ENCODE assay signal across 1 cellular context in the genomic region with DNA sequence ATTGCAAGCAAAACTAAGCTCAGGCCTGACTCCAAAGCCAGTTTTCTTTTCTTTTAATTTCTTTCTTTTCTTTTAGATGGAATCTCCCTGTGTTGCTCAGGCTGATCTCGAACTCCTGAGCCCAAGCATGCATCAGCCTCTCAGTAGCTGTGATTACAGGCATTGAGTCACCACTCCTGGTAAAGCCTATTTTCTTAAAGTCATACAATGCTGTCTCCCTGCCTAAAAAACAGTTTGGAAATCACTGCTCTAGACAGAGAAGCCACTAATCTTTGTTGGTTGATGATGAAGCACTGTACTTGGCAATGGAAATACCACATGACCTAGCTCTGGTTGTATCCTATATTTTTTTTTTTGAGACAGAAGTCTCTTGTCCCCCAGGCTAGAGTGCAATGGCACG.
TF ChIP-seq lines count a peak whose summit lies in the region.

No MANE protein-coding gene starts in this region.

TF ChIP-seq in HepG2, 621 proteins besides CTCF, POLR2A, EP300 and RAD21:
- TF ChIP-seq, protein P1, sequence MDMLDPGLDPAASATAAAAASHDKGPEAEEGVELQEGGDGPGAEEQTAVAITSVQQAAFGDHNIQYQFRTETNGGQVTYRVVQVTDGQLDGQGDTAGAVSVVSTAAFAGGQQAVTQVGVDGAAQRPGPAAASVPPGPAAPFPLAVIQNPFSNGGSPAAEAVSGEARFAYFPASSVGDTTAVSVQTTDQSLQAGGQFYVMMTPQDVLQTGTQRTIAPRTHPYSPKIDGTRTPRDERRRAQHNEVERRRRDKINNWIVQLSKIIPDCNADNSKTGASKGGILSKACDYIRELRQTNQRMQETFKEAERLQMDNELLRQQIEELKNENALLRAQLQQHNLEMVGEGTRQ (IDR thresholded peaks at IDR 0.05; ENCODE audit: low read depth, low read length): 0 out of 2 replicates have a peak, but pooled peaks have one; percentile 19
- TF ChIP-seq, protein P1 (CRISPR knock-in tag; IDR thresholded peaks at IDR 0.05; ENCODE audit: borderline replicate concordance): no peak
- TF ChIP-seq, protein P2, sequence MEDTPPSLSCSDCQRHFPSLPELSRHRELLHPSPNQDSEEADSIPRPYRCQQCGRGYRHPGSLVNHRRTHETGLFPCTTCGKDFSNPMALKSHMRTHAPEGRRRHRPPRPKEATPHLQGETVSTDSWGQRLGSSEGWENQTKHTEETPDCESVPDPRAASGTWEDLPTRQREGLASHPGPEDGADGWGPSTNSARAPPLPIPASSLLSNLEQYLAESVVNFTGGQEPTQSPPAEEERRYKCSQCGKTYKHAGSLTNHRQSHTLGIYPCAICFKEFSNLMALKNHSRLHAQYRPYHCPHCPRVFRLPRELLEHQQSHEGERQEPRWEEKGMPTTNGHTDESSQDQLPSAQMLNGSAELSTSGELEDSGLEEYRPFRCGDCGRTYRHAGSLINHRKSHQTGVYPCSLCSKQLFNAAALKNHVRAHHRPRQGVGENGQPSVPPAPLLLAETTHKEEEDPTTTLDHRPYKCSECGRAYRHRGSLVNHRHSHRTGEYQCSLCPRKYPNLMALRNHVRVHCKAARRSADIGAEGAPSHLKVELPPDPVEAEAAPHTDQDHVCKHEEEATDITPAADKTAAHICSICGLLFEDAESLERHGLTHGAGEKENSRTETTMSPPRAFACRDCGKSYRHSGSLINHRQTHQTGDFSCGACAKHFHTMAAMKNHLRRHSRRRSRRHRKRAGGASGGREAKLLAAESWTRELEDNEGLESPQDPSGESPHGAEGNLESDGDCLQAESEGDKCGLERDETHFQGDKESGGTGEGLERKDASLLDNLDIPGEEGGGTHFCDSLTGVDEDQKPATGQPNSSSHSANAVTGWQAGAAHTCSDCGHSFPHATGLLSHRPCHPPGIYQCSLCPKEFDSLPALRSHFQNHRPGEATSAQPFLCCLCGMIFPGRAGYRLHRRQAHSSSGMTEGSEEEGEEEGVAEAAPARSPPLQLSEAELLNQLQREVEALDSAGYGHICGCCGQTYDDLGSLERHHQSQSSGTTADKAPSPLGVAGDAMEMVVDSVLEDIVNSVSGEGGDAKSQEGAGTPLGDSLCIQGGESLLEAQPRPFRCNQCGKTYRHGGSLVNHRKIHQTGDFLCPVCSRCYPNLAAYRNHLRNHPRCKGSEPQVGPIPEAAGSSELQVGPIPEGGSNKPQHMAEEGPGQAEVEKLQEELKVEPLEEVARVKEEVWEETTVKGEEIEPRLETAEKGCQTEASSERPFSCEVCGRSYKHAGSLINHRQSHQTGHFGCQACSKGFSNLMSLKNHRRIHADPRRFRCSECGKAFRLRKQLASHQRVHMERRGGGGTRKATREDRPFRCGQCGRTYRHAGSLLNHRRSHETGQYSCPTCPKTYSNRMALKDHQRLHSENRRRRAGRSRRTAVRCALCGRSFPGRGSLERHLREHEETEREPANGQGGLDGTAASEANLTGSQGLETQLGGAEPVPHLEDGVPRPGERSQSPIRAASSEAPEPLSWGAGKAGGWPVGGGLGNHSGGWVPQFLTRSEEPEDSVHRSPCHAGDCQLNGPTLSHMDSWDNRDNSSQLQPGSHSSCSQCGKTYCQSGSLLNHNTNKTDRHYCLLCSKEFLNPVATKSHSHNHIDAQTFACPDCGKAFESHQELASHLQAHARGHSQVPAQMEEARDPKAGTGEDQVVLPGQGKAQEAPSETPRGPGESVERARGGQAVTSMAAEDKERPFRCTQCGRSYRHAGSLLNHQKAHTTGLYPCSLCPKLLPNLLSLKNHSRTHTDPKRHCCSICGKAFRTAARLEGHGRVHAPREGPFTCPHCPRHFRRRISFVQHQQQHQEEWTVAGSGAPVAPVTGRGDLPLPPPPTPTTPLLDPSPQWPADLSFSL (CRISPR knock-in tag; IDR thresholded peaks at IDR 0.05): no peak
